Comparison of ENCODE assay signal across 8 cellular contexts in genomic region chr13:69857188-69857821, GRCh38.
DNase-seq lines count a peak whose midpoint lies in the region; ATAC-seq and TF ChIP-seq lines count a peak whose summit lies in the region.

No MANE protein-coding gene starts in this region.

- TF ChIP-seq CTCF in omental fat pad (IDR thresholded peaks at IDR 0.05): peak in 1 of 3 donors; percentile 6

- ATAC-seq in GM18867 (IDR thresholded peaks at IDR 0.05; ENCODE audit: unreplicated experiment) (peak; percentile 91), HG03060 (IDR thresholded peaks at IDR 0.05; ENCODE audit: low read depth, unreplicated experiment) (peak; percentile 61), omental fat pad (ENCODE audit: low FRiP score) (no peak)

- DNase-seq in Ammon's horn (ENCODE audit: low spot score) (peak; percentile 46), NCI-H2081 treated with DMSO at 0.1 percent for 48 hours (lab: John Stamatoyannopoulos, UW) (peak; percentile 50), amniotic stem cell (lab: John Stamatoyannopoulos, UW) (peak; percentile 11), kidney tubule cell (ENCODE audit: low spot score) (peak; percentile 77), C1 segment of cervical spinal cord (lab: John Stamatoyannopoulos, UW) (no peak), omental fat pad (ENCODE audit: low spot score) (no peak)

Comparison
In these comparisons a context has a peak if more than half of its experiments do, and no peak if none do; other contexts are left out.
1. DNase-seq: peak in Ammon's horn (single experiment), NCI-H2081 treated with DMSO at 0.1 percent for 48 hours (single experiment), amniotic stem cell (single experiment) and kidney tubule cell (single experiment); none in C1 segment of cervical spinal cord (0 of 14) and omental fat pad (single experiment).